ENCODE assay signal across 8 cellular contexts in the genomic region with DNA sequence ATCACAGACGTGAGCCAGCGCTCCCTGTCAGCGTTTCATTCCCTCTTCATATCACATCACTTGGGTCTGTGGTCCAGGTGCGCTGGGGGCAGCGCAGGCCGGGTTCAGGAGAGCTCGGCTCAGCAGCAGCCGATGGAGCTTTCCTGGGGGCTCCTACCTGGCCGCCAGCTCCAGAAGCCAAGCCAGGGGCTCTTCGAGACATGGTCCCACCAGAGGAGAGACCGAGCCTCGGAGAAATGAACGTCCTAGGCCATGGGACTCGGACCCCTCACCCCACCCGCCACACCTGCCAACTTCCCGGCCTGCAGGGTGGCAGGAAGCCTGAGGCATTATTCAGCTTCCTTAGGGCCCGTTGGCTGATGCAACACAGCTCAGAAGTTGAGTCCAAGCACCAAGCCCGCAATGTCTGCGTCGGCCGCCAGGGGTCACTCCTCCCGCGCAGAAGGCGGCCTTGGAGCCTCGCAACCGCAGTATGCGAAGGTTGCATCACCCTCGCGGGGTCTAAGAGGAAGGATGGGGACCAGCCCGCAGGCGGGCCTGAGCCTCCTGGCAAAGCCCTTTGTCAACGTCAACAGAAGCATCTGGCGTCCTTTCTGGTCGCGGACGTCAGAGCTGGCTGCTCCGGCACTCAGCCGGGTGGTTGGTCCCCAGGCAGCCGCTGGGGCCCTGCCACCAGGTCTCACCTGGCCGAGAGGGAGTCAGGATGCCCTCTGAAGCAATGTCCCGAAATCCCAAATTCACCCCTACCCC. TPM values are rescaled to one million over a fixed set of nuclear protein-coding genes. Genes with fewer than 3 reads are reported as not detected.
DNase-seq lines count a peak whose midpoint lies in the region; ATAC-seq and TF ChIP-seq lines count a peak whose summit lies in the region.

No MANE protein-coding gene starts in this region.

- H3K9me3 ChIP-seq in colonic mucosa (no peaks in the 10 kb centered on the region), left lung (no peaks in the 10 kb centered on the region)

- H3K27me3 ChIP-seq in BJ (ENCODE audit: control insufficient read depth, insufficient read depth, low read length): no peaks in the 10 kb centered on the region
- no peaks in the 10 kb centered on the region for H3K27me3 ChIP-seq in colonic mucosa
- H3K27me3 ChIP-seq in left lung: peaks cover 0 to 23% of the 10 kb centered on the region in 2 donors

- peak overlapping the region; percentile 77 for H3K4me3 Mint-ChIP-seq in activated CD4-positive, alpha-beta T cell treated with anti-CD3 and anti-CD28 coated beads, Interleukin-2, amount 10 ng/mL, durations not matched to agents 24 days and 14 days

- DNase-seq in BJ (ENCODE audit: low read depth) (peak; percentile 87), GM19238 (ENCODE audit: insufficient read length, low spot score) (peak; percentile 66), NCI-H526 (lab: John Stamatoyannopoulos, UW) (peak; percentile 84 to 89), colonic mucosa (peak; percentile 92), left lung (peak; percentile 93 to 99)
- peak; percentile 98 for DNase-seq in activated CD4-positive, alpha-beta T cell treated with anti-CD3 and anti-CD28 coated beads, Interleukin-2, amount 10 ng/mL, durations not matched to agents 24 days and 14 days
- peak; percentile 96 for DNase-seq in stimulated activated CD4-positive, alpha-beta T cell treated with anti-CD3 and anti-CD28 coated beads, Interleukin-4, amount 100 ng/mL, for 24 hours

- H3K4me1 ChIP-seq in colonic mucosa: no peaks in the 10 kb centered on the region
- peaks cover 3 to 41% of the 10 kb centered on the region in 2 donors for H3K4me1 ChIP-seq in left lung

- POLR2A ChIA-PET in BJ (lab: Charles Lee): interaction anchor here (0.5 to 1.0 kb wide), 3 partner anchors 91 to 755 kb away, joined by 3 to 4 read pairs (median 3); no protein-coding TSS in a partner anchor

- H3K9ac ChIP-seq in colonic mucosa (ENCODE audit: low read depth in 2 of 2, low read length in 2 of 2): no peak overlapping the region

- H3K36me3 Mint-ChIP-seq in activated CD4-positive, alpha-beta T cell treated with anti-CD3 and anti-CD28 coated beads, Interleukin-2, amount 10 ng/mL, durations not matched to agents 24 days and 14 days (ENCODE audit: low read depth): peaks cover 3% of the 10 kb centered on the region

- no peaks in the 10 kb centered on the region for H3K27me3 Mint-ChIP-seq in activated CD4-positive, alpha-beta T cell treated with anti-CD3 and anti-CD28 coated beads, Interleukin-2, amount 10 ng/mL, durations not matched to agents 24 days and 14 days

- H3K4me3 ChIP-seq in BJ (ENCODE audit: low read depth, low read length): no peak overlapping the region
- H3K4me3 ChIP-seq in colonic mucosa: no peak overlapping the region
- no peak overlapping the region for H3K4me3 ChIP-seq in left lung

- ATAC-seq in HG03457 (IDR thresholded peaks at IDR 0.05; ENCODE audit: unreplicated experiment) (peak; percentile 38), left lung (peak; percentile 94)

- no peaks in the 10 kb centered on the region for H3K9me3 Mint-ChIP-seq in activated CD4-positive, alpha-beta T cell treated with anti-CD3 and anti-CD28 coated beads, Interleukin-2, amount 10 ng/mL, durations not matched to agents 24 days and 14 days

- H3K27ac ChIP-seq in colonic mucosa (no peak overlapping the region), left lung (peak overlapping the region in 1 of 2 donors; percentile 69)

- H3K4me1 Mint-ChIP-seq in activated CD4-positive, alpha-beta T cell treated with anti-CD3 and anti-CD28 coated beads, Interleukin-2, amount 10 ng/mL, durations not matched to agents 24 days and 14 days: peaks cover 48% of the 10 kb centered on the region

- CTCF ChIA-PET in BJ (lab: Yijun Ruan, JAX): interaction anchor here (0.5 to 4.0 kb wide), 52 partner anchors 9 to 784 kb away, joined by 3 to 172 read pairs (median 5); partner anchors contain the start of genes KLHDC4 and SLC7A5

- H3K36me3 ChIP-seq in BJ (ENCODE audit: control insufficient read depth, insufficient read depth, low read length): no peaks in the 10 kb centered on the region
- H3K36me3 ChIP-seq in colonic mucosa: no peaks in the 10 kb centered on the region
- no peaks in the 10 kb centered on the region for H3K36me3 ChIP-seq in left lung

- H3K27ac Mint-ChIP-seq in activated CD4-positive, alpha-beta T cell treated with anti-CD3 and anti-CD28 coated beads, Interleukin-2, amount 10 ng/mL, durations not matched to agents 24 days and 14 days: peak overlapping the region; percentile 96

- intact Hi-C loops in activated CD4-positive, alpha-beta T cell treated with anti-CD3 and anti-CD28 coated beads, Interleukin-2, amount 10 ng/mL, durations not matched to agents 24 days and 14 days (cut with micrococcal nuclease): loop anchor here (1.0 to 10.0 kb wide), 7 partner anchors 27 to 656 kb away; partner anchors contain the start of gene BANP
- intact Hi-C loops in colonic mucosa (cut with DNase I) (loop anchor here (2.0 to 10.0 kb wide), 2 partner anchors 92 to 126 kb away; no protein-coding TSS in a partner anchor), left lung (cut with DNase I) (loop anchor here in 1 of 2 donors (5.0 kb wide), 1 partner anchor 93 kb away; no protein-coding TSS in a partner anchor)

- TF ChIP-seq CTCF in BJ (IDR thresholded peaks at IDR 0.05; ENCODE audit: insufficient read depth, low read depth, low read length) (peak; percentile 98), colonic mucosa (IDR thresholded peaks at IDR 0.05) (peak; percentile 99), left lung (IDR thresholded peaks at IDR 0.05) (peak; percentile 95 to 99)

RNA-seq across cellular contexts. Expression of gene KLHDC4, which starts 13.2 kb away (rescaled TPM):
- 12.3 and 16.1 TPM in 2 replicates for polyA plus RNA-seq in BJ (2011; rRNA removed)
- polyA minus RNA-seq in BJ (2011; rRNA and poly(A)+ RNA removed): 10.3 and 17.1 TPM in 2 replicates
- 76.1 and 91.0 TPM in 2 replicates for total RNA-seq in activated CD4-positive, alpha-beta T cell treated with anti-CD3 and anti-CD28 coated beads, Interleukin-2, amount 10 ng/mL, durations not matched to agents 24 days and 14 days
- total RNA-seq in colonic mucosa (10 to 100 TPM; 21.8 to 79.4 TPM), left lung (10 to 100 TPM; 31.3 to 32.8 TPM)
